ENCODE assay signal across 8 cellular contexts in the genomic region with DNA sequence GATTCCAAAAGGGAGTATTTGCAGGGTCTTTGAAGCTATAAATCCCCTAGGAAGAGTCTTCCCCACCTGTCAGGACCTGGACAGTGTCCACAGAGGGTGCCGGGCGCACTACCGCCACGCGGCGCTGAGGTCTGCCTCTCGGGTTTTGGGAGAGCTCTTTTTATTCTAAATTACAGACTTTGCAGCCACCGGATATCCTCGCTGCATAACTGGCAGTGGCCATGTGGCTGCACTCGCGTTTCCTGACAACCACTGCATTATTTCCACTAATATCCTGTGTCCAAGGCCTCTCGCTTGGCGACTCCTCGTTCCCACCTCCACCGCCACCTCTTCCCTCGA. TPM values are rescaled to one million over a fixed set of nuclear protein-coding genes. Genes with fewer than 3 reads are reported as not detected.
DNase-seq lines count a peak whose midpoint lies in the region; ATAC-seq and TF ChIP-seq lines count a peak whose summit lies in the region.

No MANE protein-coding gene starts in this region.

- H3K4me3 ChIP-seq in AG10803 (ENCODE audit: low read length): peak overlapping the region; percentile 83
- peak overlapping the region; percentile 49 to 80 (median 70) for H3K4me3 ChIP-seq in tibial nerve

- peak; percentile 37 for TF ChIP-seq CTCF in AG10803 (conservative IDR thresholded peaks at IDR 0.05; ENCODE audit: low read length)
- no peak for TF ChIP-seq CTCF in endothelial cell (IDR thresholded peaks at IDR 0.05; ENCODE audit: unreplicated experiment)
- TF ChIP-seq CTCF in mesothelial cell of epicardium (IDR thresholded peaks at IDR 0.05; ENCODE audit: unreplicated experiment): no peak
- peak in 3 of 5 experiments; percentile 18 to 52 (median 23) for TF ChIP-seq CTCF in tibial nerve (IDR thresholded peaks at IDR 0.05)

- ATAC-seq in GM18499 (IDR thresholded peaks at IDR 0.05; ENCODE audit: insufficient read depth, unreplicated experiment): peak; percentile 0
- no peak for ATAC-seq in HG03469 (IDR thresholded peaks at IDR 0.05; ENCODE audit: unreplicated experiment)

- peaks cover 12% of the 10 kb centered on the region for H3K36me3 Mint-ChIP-seq in T-helper 2 cell treated with Interferon-gamma antibody and Interleukin-4, amounts not matched to agents 5 μg/mL and 100 μg/mL, for 36 hours (ENCODE audit: low read depth)
- no peaks in the 10 kb centered on the region for H3K36me3 Mint-ChIP-seq in endothelial cell (ENCODE audit: low read depth, unreplicated experiment)
- no peaks in the 10 kb centered on the region for H3K36me3 Mint-ChIP-seq in mesothelial cell of epicardium

- peak overlapping the region; percentile 22 to 83 (median 69) for H3K27ac ChIP-seq in tibial nerve

- H3K27me3 Mint-ChIP-seq in T-helper 2 cell treated with Interferon-gamma antibody and Interleukin-4, amounts not matched to agents 5 μg/mL and 100 μg/mL, for 36 hours (ENCODE audit: low read depth): no peaks in the 10 kb centered on the region
- H3K27me3 Mint-ChIP-seq in endothelial cell (ENCODE audit: unreplicated experiment): peaks cover 13% of the 10 kb centered on the region
- peaks cover 22% of the 10 kb centered on the region for H3K27me3 Mint-ChIP-seq in mesothelial cell of epicardium (ENCODE audit: low read depth)

- no peaks in the 10 kb centered on the region for H3K9me3 Mint-ChIP-seq in T-helper 2 cell treated with Interferon-gamma antibody and Interleukin-4, amounts not matched to agents 5 μg/mL and 100 μg/mL, for 36 hours
- H3K9me3 Mint-ChIP-seq in endothelial cell (ENCODE audit: unreplicated experiment): no peaks in the 10 kb centered on the region
- H3K9me3 Mint-ChIP-seq in mesothelial cell of epicardium: no peaks in the 10 kb centered on the region

- H3K27me3 ChIP-seq in tibial nerve: no peaks in the 10 kb centered on the region

- peak in 1 of 2 donors; percentile 20 for TF ChIP-seq EP300 in tibial nerve (IDR thresholded peaks at IDR 0.05)

- H3K4me1 ChIP-seq in tibial nerve: peaks cover 0 to 39% (median 15%) of the 10 kb centered on the region in 4 donors

- TF ChIP-seq POLR2A in tibial nerve (IDR thresholded peaks at IDR 0.05): no peak

- no peaks in the 10 kb centered on the region for H3K9me3 ChIP-seq in tibial nerve

- WGBS in tibial nerve, 2 donors: 0 to 2% methylated on average over 16 of the region's 16 CpGs

- peak; percentile 52 for DNase-seq in AG10803 (ENCODE audit: low read depth)
- peak; percentile 51 for DNase-seq in HT1080 (ENCODE audit: low read depth)
- peak; percentile 23 for DNase-seq in T-helper 2 cell treated with Interferon-gamma antibody and Interleukin-4, amounts not matched to agents 5 μg/mL and 100 μg/mL, for 36 hours (ENCODE audit: low spot score)
- DNase-seq in endothelial cell (ENCODE audit: low spot score): peak; percentile 69
- DNase-seq in mesothelial cell of epicardium (ENCODE audit: low spot score in 2 of 2, unreplicated experiment in 2 of 2): peak in 1 of 2 experiments; percentile 48
- DNase-seq in tibial nerve (ENCODE audit: low spot score in 2 of 2): peak in 1 of 2 donors; percentile 17

- peaks cover 42% of the 10 kb centered on the region for H3K4me1 Mint-ChIP-seq in T-helper 2 cell treated with Interferon-gamma antibody and Interleukin-4, amounts not matched to agents 5 μg/mL and 100 μg/mL, for 36 hours (ENCODE audit: low read depth)
- H3K4me1 Mint-ChIP-seq in endothelial cell (ENCODE audit: unreplicated experiment) (peaks cover 30% of the 10 kb centered on the region), mesothelial cell of epicardium (peaks cover 24% of the 10 kb centered on the region)

- H3K4me3 Mint-ChIP-seq in T-helper 2 cell treated with Interferon-gamma antibody and Interleukin-4, amounts not matched to agents 5 μg/mL and 100 μg/mL, for 36 hours: peak overlapping the region; percentile 81
- H3K4me3 Mint-ChIP-seq in endothelial cell (ENCODE audit: unreplicated experiment) (peak overlapping the region; percentile 88), mesothelial cell of epicardium (peak overlapping the region; percentile 76)

- no peaks in the 10 kb centered on the region for H3K36me3 ChIP-seq in tibial nerve

- H3K27ac Mint-ChIP-seq in T-helper 2 cell treated with Interferon-gamma antibody and Interleukin-4, amounts not matched to agents 5 μg/mL and 100 μg/mL, for 36 hours: peak overlapping the region; percentile 83
- H3K27ac Mint-ChIP-seq in endothelial cell (ENCODE audit: unreplicated experiment) (peak overlapping the region; percentile 94), mesothelial cell of epicardium (peak overlapping the region; percentile 58)

RNA-seq across cellular contexts. Expression of a gene that starts 0.6 kb away (rescaled TPM):
- 9.9 and 10.0 TPM in 2 replicates for total RNA-seq in HT1080 (2014; rRNA removed; shearing (Covaris generic))
- 3.6 and 5.1 TPM in 2 replicates for polyA plus RNA-seq in HT1080 (2015; cell fraction: cytosol; rRNA removed)
- polyA plus RNA-seq in HT1080 (2015; cell fraction: nucleus; rRNA removed): 18.0 and 19.0 TPM in 2 replicates
- total RNA-seq in endothelial cell (ENCODE audit: unreplicated experiment) (29.8 TPM), mesothelial cell of epicardium (11.0 to 13.9 TPM (median 11.4 TPM) in 3 replicates), tibial nerve (10 to 100 TPM in 3 of 4 donors, 1 to 10 TPM in 1; 8.7 to 19.9 (median 12.1) TPM)

Comparison
In these comparisons a context has a peak if more than half of its experiments do, and no peak if none do; other contexts are left out.
1. CTCF ChIP-seq: peak in AG10803 (single experiment) and tibial nerve (3 of 5); none in endothelial cell (single experiment) and mesothelial cell of epicardium (single experiment).
2. Peak in every context shown above with its lines, with median percentiles within 50 percentile points of each other: H3K27ac Mint-ChIP-seq and H3K4me3 Mint-ChIP-seq.